In the genomic region with DNA sequence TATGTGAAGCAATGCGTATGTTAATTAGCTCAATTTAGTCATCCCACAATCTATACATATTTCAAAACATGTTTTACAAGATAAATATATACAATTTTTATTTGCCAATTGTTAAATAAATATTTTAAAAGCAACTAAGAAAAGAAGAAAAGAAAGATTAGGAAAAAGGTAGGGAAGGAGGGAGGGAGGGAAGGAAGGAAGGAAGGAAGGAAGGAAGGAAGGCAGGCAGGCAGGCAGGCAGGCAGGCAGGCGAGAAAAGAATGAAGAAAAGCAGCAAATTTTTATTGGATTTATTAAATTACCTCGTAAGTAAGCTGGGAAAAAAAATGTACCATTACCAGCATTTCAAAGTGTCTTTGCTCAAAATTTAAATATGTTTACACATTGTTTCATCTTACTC, we compare ENCODE assay signal across 21 cellular contexts. TPM values are rescaled to one million over a fixed set of nuclear protein-coding genes. Genes with fewer than 3 reads are reported as not detected.
A peak's percentile ranks its signal among the peaks of the same experiment; 100 is the strongest.
DNase-seq lines count a peak whose midpoint lies in the region; ATAC-seq, FAIRE-seq and TF ChIP-seq lines count a peak whose summit lies in the region.
"Had no signal": no experiment of that assay in that cellular context is flagged by ENCODE, and none has a peak within 500 bp of the region (broad histone marks: within the 10 kb centered on the region; RNA-seq: fewer than 3 reads in every experiment).

No MANE protein-coding gene starts in this region.

- POLR2A ChIA-PET in HepG2 (lab: Yijun Ruan, JAX), result no interaction called here

- ATAC-seq in HepG2 (no peak), right lobe of liver (no peak), GM18909 (IDR thresholded peaks at IDR 0.05; ENCODE audit: poor library complexity, unreplicated experiment) (no peak)
- ATAC-seq: A549 had no signal

- whole genome bisulfite sequencing in HepG2 (ENCODE audit: low lambda C conversion rate), result 3% methylated on average over 3 of the region's 3 CpGs
- WGBS in right lobe of liver (ENCODE audit: insufficient coverage, low coverage, low lambda C conversion rate, missing lambda C conversion rate), result 48% methylated on average over 3 of the region's 3 CpGs

- H3K27me3 ChIP-seq in HepG2 (ENCODE audit: control insufficient read depth in 1 of 2, insufficient read depth in 2 of 2, low read length in 2 of 2) (no peaks in the 10 kb centered on the region), right lobe of liver (no peaks in the 10 kb centered on the region)
- H3K27me3 ChIP-seq: BE2C, BLaER1 had no signal

- TF ChIP-seq RAD21 in HepG2 (CRISPR knock-in tag; IDR thresholded peaks at IDR 0.05), result no peak

- TF ChIP-seq CTCF in HepG2 (CRISPR knock-in tag; IDR thresholded peaks at IDR 0.05) (no peak), right lobe of liver (IDR thresholded peaks at IDR 0.05) (no peak)

- H3K4me1 ChIP-seq in HepG2 (ENCODE audit: insufficient read depth, low read length), result no peaks in the 10 kb centered on the region
- no peaks in the 10 kb centered on the region for H3K4me1 ChIP-seq in right lobe of liver
- H3K4me1 ChIP-seq: A549, BE2C, BLaER1 had no signal

- TF ChIP-seq POLR2A in HepG2 (IDR thresholded peaks at IDR 0.05; ENCODE audit: insufficient read depth in 1 of 2, low read depth in 2 of 2, low read length in 2 of 2), result no peak
- no peak for TF ChIP-seq POLR2A in right lobe of liver (IDR thresholded peaks at IDR 0.05)

- no peaks in the 10 kb centered on the region for H3K79me2 ChIP-seq in HepG2 (ENCODE audit: insufficient read depth, low read length)

- H3K4me3 ChIP-seq in HepG2 (replicated peaks in 1 of 3; ENCODE audit: insufficient read depth in 1 of 3, low read depth in 2 of 3, low read length in 3 of 3), result no peak overlapping the region
- H3K4me3 ChIP-seq in right lobe of liver, result no peak overlapping the region
- no peak overlapping the region for H3K4me3 ChIP-seq in SK-N-MC
- H3K4me3 ChIP-seq: A549, BLaER1 had no signal

- intact Hi-C loops in HepG2 (cut with micrococcal nuclease; ENCODE audit: unreplicated experiment) (no loop called here), right lobe of liver (cut with DNase I) (no loop called here)

- H2AFZ ChIP-seq in HepG2 (ENCODE audit: low read length), result no peak overlapping the region

- BruUV-seq in HepG2 (replicated peaks; lab: Mats Ljungman, UMichigan), result no TSS peak

- no peaks in the 10 kb centered on the region for H3K36me3 ChIP-seq in HepG2 (replicated peaks in 1 of 2; ENCODE audit: control insufficient read depth in 1 of 2, insufficient read depth in 2 of 2, low read length in 2 of 2)
- H3K36me3 ChIP-seq in right lobe of liver, result no peaks in the 10 kb centered on the region
- no peaks in the 10 kb centered on the region for H3K36me3 ChIP-seq in SK-N-MC (ENCODE audit: insufficient read depth, low read length)
- H3K36me3 ChIP-seq: BE2C, BLaER1 had no signal

- in situ Hi-C loops in HepG2 (cut with HindIII; ENCODE audit: extremely low pct_ligation_motif_present, low pct_unique_long_range_greater_than_20kb), result no loop called here

- CTCF ChIA-PET in HepG2 (lab: Yijun Ruan, JAX; ENCODE audit: low intra/inter-chr PET ratio, low total read pairs), result no interaction called here

- no peak for TF ChIP-seq EP300 in HepG2 (IDR thresholded peaks at IDR 0.05; ENCODE audit: low read depth in 2 of 2, low read length in 2 of 2)
- TF ChIP-seq EP300 in HepG2 (CRISPR knock-in tag; IDR thresholded peaks at IDR 0.05; ENCODE audit: borderline replicate concordance), result no peak

- DNase-seq in HepG2 (ENCODE audit: low spot score), result no peak
- no peak for DNase-seq in right lobe of liver
- DNase-seq in SK-N-MC (ENCODE audit: low read depth, low spot score), result no peak
- no peak for DNase-seq in SW480 (ENCODE audit: low spot score)
- DNase-seq: ACHN; BE2C; C1 segment of cervical spinal cord; CD4-positive, alpha-beta memory T cell; CD4-positive, CD25-positive, alpha-beta regulatory T cell; CD8-positive, alpha-beta memory T cell; COR-L47; DMS79 treated with DMSO at 0.1 percent for 48 hours; GF-D8 had no signal

- H3K4me2 ChIP-seq in HepG2 (ENCODE audit: low read depth, low read length), result no peak overlapping the region
- H3K4me2 ChIP-seq: A549, BLaER1 had no signal

- H3K27ac ChIP-seq in HepG2 (ENCODE audit: extremely low read length, insufficient read depth, low read length), result no peak overlapping the region
- no peak overlapping the region for H3K27ac ChIP-seq in right lobe of liver
- H3K27ac ChIP-seq in SK-N-MC, result peak overlapping the region; percentile 70; the same call in 1 of the 2 replicates
- H3K27ac ChIP-seq: 22Rv1, A549, BLaER1 had no signal

- H4K20me1 ChIP-seq in HepG2 (ENCODE audit: insufficient read depth, low read length), result no peaks in the 10 kb centered on the region
- H4K20me1 ChIP-seq: BLaER1 had no signal

- FAIRE-seq in HepG2 (lab: Jason Lieb, UNC), result no peak
- FAIRE-seq: A549, GM12891 had no signal

- H3K9ac ChIP-seq in HepG2 (ENCODE audit: insufficient read depth, low read depth, low read length) (no peak overlapping the region), SK-N-MC (ENCODE audit: insufficient read length) (no peak overlapping the region)
- H3K9ac ChIP-seq: BLaER1 had no signal

- no peaks in the 10 kb centered on the region for H3K9me3 ChIP-seq in HepG2 (ENCODE audit: low read length)
- no peaks in the 10 kb centered on the region for H3K9me3 ChIP-seq in right lobe of liver
- H3K9me3 ChIP-seq in SK-N-MC (ENCODE audit: low read depth, low read length), result peaks cover 6% of the 10 kb centered on the region; the same call in 1 of the 2 replicates
- H3K9me3 ChIP-seq: A549, BE2C, BLaER1 had no signal

TF ChIP-seq in HepG2, 621 proteins besides CTCF, POLR2A, EP300 and RAD21:
- TF ChIP-seq HNRNPK (IDR thresholded peaks at IDR 0.05; ENCODE audit: low read depth, low read length, poor library complexity, severe bottlenecking), result peak; percentile 76
- TF ChIP-seq, protein P1, sequence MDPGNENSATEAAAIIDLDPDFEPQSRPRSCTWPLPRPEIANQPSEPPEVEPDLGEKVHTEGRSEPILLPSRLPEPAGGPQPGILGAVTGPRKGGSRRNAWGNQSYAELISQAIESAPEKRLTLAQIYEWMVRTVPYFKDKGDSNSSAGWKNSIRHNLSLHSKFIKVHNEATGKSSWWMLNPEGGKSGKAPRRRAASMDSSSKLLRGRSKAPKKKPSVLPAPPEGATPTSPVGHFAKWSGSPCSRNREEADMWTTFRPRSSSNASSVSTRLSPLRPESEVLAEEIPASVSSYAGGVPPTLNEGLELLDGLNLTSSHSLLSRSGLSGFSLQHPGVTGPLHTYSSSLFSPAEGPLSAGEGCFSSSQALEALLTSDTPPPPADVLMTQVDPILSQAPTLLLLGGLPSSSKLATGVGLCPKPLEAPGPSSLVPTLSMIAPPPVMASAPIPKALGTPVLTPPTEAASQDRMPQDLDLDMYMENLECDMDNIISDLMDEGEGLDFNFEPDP (CRISPR knock-in tag; conservative IDR thresholded peaks at IDR 0.05), result no peak
- TF ChIP-seq ZNF343 (CRISPR knock-in tag; IDR thresholded peaks at IDR 0.05), result no peak
- no peak for TF ChIP-seq ATM (IDR thresholded peaks at IDR 0.05; ENCODE audit: borderline replicate concordance)

RNA-seq across cellular contexts. Expression of a gene that starts 30.5 kb away (rescaled TPM):
- 1.3 and 1.8 TPM in 2 replicates for total RNA-seq in HepG2 (2016; rRNA removed; fragmentation: Illumina TruSeq; extraction: Trizol)
- 0.53 and 0.81 TPM in 2 replicates for total RNA-seq in HepG2 (2016; cell fraction: cytosol; rRNA removed; fragmentation: Illumina TruSeq; extraction: Trizol; ENCODE audit: low read depth)
- total RNA-seq in HepG2 (2016; cell fraction: insoluble cytoplasmic fraction; rRNA removed; fragmentation: Illumina TruSeq; extraction: Trizol), result 1.4 and 2.0 TPM in 2 replicates
- total RNA-seq in HepG2 (2016; cell fraction: membrane; rRNA removed; fragmentation: Illumina TruSeq; extraction: Trizol), result 0.28 and 0.52 TPM in 2 replicates
- 2.8 and 3.3 TPM in 2 replicates for total RNA-seq in HepG2 (2016; cell fraction: nucleus; rRNA removed; fragmentation: Illumina TruSeq; extraction: Trizol)
- polyA plus RNA-seq in HepG2 (2011; rRNA removed), result not detected in 2 replicates
- polyA plus RNA-seq in HepG2 (2011; cell fraction: cytosol; rRNA removed), result not detected in 2 replicates
- polyA plus RNA-seq in HepG2 (2011; cell fraction: nucleus; rRNA removed), result not detected in 2 replicates
- not detected in 2 replicates for polyA plus RNA-seq in HepG2 (2012)
- polyA plus RNA-seq in HepG2 (2016; cell fraction: cytosol; fragmentation: Illumina TruSeq; extraction: Trizol; ENCODE audit: low read depth), result 0.28 TPM in 1 of 2 replicates, not detected in the other
- 1.3 and 2.0 TPM in 2 replicates for polyA plus RNA-seq in HepG2 (2016; cell fraction: insoluble cytoplasmic fraction; fragmentation: Illumina TruSeq; extraction: Trizol; ENCODE audit: low read depth)
- 0.17 and 0.40 TPM in 2 replicates for polyA plus RNA-seq in HepG2 (2016; cell fraction: membrane; fragmentation: Illumina TruSeq; extraction: Trizol; ENCODE audit: low read depth)
- polyA plus RNA-seq in HepG2 (2016; cell fraction: nucleus; fragmentation: Illumina TruSeq; extraction: Trizol; ENCODE audit: insufficient read depth, low read depth), result 0.89 and 1.5 TPM in 2 replicates
- polyA minus RNA-seq in HepG2 (2011; rRNA and poly(A)+ RNA removed; ENCODE audit: low replicate concordance), result not detected in 2 replicates
- not detected in 2 replicates for polyA minus RNA-seq in HepG2 (2011; cell fraction: cytosol; rRNA and poly(A)+ RNA removed)
- polyA minus RNA-seq in HepG2 (2011; cell fraction: nucleus; rRNA and poly(A)+ RNA removed), result not detected in 2 replicates
- 1 to 10 TPM in 2 of 6 experiments, under 1 TPM in 4; 0.27 to 2.8 (median 0.74) TPM for total RNA-seq in right lobe of liver
- total RNA-seq: A172; CD4-positive, alpha-beta memory T cell; CD4-positive, CD25-positive, alpha-beta regulatory T cell; CD8-positive, alpha-beta memory T cell had no signal
- polyA plus RNA-seq: A549; AG04450; CD14-positive monocyte; CD4-positive, alpha-beta memory T cell; CD4-positive, CD25-positive, alpha-beta regulatory T cell; CD8-positive, alpha-beta memory T cell had no signal
